In the genomic region with DNA sequence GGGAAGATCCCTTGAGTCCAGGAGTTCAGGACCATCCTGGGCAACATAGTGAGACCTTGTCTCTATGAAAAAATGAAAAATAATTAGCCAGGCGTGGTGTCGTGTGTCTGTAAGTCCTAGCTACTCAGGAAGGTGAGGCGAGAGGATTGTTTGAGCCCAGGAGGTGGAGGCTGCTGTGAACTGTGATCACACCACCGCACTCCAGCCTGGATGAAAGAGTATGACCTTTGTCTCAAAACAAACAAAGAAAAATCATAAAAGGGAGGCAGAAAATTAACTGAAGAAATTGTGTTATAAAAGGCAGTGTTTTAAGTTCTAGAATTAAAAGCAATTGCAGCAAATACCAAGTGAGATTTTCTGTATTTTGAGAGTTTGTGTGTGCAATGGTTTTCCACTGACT, we compare ENCODE assay signal across 27 cellular contexts.
"Had no signal": no experiment of that assay in that cellular context is flagged by ENCODE, and none has a peak within 500 bp of the region (broad histone marks: within the 10 kb centered on the region; RNA-seq: fewer than 3 reads in every experiment).

No MANE protein-coding gene starts in this region.

- H3K4me1 ChIP-seq: heart right ventricle, lower lobe of right lung, pancreas, tibial nerve, upper lobe of left lung had no signal

- H3K27ac ChIP-seq: esophagus squamous epithelium, heart right ventricle, lower lobe of right lung, neutrophil, pancreas, thoracic aorta, tibial nerve, upper lobe of left lung had no signal

- H3K9me3 ChIP-seq: esophagus squamous epithelium, lower lobe of right lung, neutrophil, pancreas, thoracic aorta, upper lobe of left lung had no signal

- H3K36me3 ChIP-seq: esophagus squamous epithelium, heart right ventricle, lower lobe of right lung, neutrophil, pancreas, thoracic aorta, tibial nerve, upper lobe of left lung had no signal

- H3K27ac Mint-ChIP-seq: effector memory CD8-positive, alpha-beta T cell; natural killer cell treated with Interleukin-12 subunit alpha and Interleukin-12 subunit beta and Interleukin-15 and Interleukin-18, amount 100 ng/mL, for 72 hours; progenitor cell of endocrine pancreas; stimulated activated effector memory CD8-positive, alpha-beta T cell treated with anti-CD3 and anti-CD28 coated beads, Interleukin-12 subunit alpha, Interleukin-12 subunit beta, amount 100 ng/mL, for 72 hours had no signal

- H3K4me1 Mint-ChIP-seq: neural crest cell had no signal

- H3K4me3 Mint-ChIP-seq: effector memory CD8-positive, alpha-beta T cell; natural killer cell treated with Interleukin-12 subunit alpha and Interleukin-12 subunit beta and Interleukin-15 and Interleukin-18, amount 100 ng/mL, for 72 hours; neural crest cell; stimulated activated effector memory CD8-positive, alpha-beta T cell treated with anti-CD3 and anti-CD28 coated beads, Interleukin-12 subunit alpha, Interleukin-12 subunit beta, amount 100 ng/mL, for 72 hours had no signal

- DNase-seq: cortex of kidney; effector memory CD8-positive, alpha-beta T cell; erythroblast; esophagus squamous epithelium; foreskin melanocyte; glutamatergic neuron; heart right ventricle; hypothalamus; left cardiac atrium; left ventricle myocardium superior; lower lobe of right lung; pancreas; stimulated activated CD4-positive, alpha-beta T cell treated with anti-CD3 and anti-CD28 coated beads, Interleukin-2, amount 100 ng/mL, for 24 hours; stimulated activated CD4-positive, alpha-beta T cell treated with anti-CD3 and anti-CD28 coated beads, Interleukin-4, amount 100 ng/mL, for 24 hours; stimulated activated naive CD8-positive, alpha-beta T cell treated with anti-CD3 and anti-CD28 coated beads, Interleukin-15, Interleukin-2, amounts not matched to agents 100 U/mL and 50 U/mL, for 24 hours; substantia nigra; upper lobe of left lung had no signal

- H3K27me3 Mint-ChIP-seq: effector memory CD8-positive, alpha-beta T cell; progenitor cell of endocrine pancreas had no signal

- ATAC-seq: effector memory CD8-positive, alpha-beta T cell; heart right ventricle; left cardiac atrium; left ventricle myocardium superior; lower lobe of right lung; natural killer cell treated with Interleukin-12 subunit alpha and Interleukin-12 subunit beta and Interleukin-15 and Interleukin-18, amount 100 ng/mL, for 72 hours; pancreas; sciatic nerve; stimulated activated effector memory CD8-positive, alpha-beta T cell treated with anti-CD3 and anti-CD28 coated beads, Interleukin-12 subunit alpha, Interleukin-12 subunit beta, amount 100 ng/mL, for 72 hours; stimulated activated naive CD8-positive, alpha-beta T cell treated with anti-CD3 and anti-CD28 coated beads, Interleukin-15, Interleukin-2, amounts not matched to agents 100 U/mL and 50 U/mL, for 24 hours had no signal

- H3K36me3 Mint-ChIP-seq: natural killer cell treated with Interleukin-12 subunit alpha and Interleukin-12 subunit beta and Interleukin-15 and Interleukin-18, amount 100 ng/mL, for 72 hours; stimulated activated effector memory CD8-positive, alpha-beta T cell treated with anti-CD3 and anti-CD28 coated beads, Interleukin-12 subunit alpha, Interleukin-12 subunit beta, amount 100 ng/mL, for 72 hours had no signal

- H3K27me3 ChIP-seq: esophagus squamous epithelium, heart right ventricle, neutrophil, pancreas, tibial nerve, upper lobe of left lung had no signal

- FAIRE-seq: endometrium, pancreas, urothelium cell line had no signal

- H3K9me3 Mint-ChIP-seq: effector memory CD8-positive, alpha-beta T cell; natural killer cell treated with Interleukin-12 subunit alpha and Interleukin-12 subunit beta and Interleukin-15 and Interleukin-18, amount 100 ng/mL, for 72 hours; stimulated activated effector memory CD8-positive, alpha-beta T cell treated with anti-CD3 and anti-CD28 coated beads, Interleukin-12 subunit alpha, Interleukin-12 subunit beta, amount 100 ng/mL, for 72 hours had no signal

- H3K4me3 ChIP-seq: esophagus squamous epithelium, heart right ventricle, lower lobe of right lung, pancreas, thoracic aorta, tibial nerve, upper lobe of left lung had no signal
